Comparison of ENCODE assay signal across 15 cellular contexts in genomic region chr1:169572184-169572583, GRCh38. TPM values are rescaled to one million over a fixed set of nuclear protein-coding genes. Genes with fewer than 3 reads are reported as not detected.
DNase-seq lines count a peak whose midpoint lies in the region; ATAC-seq and TF ChIP-seq lines count a peak whose summit lies in the region.
"Had no signal": no experiment of that assay in that cellular context is flagged by ENCODE, and none has a peak within 500 bp of the region (broad histone marks: within the 10 kb centered on the region; RNA-seq: fewer than 3 reads in every experiment).

No MANE protein-coding gene starts in this region.

- TF ChIP-seq CTCF in LNCaP clone FGC (IDR thresholded peaks at IDR 0.05; ENCODE audit: control insufficient read depth, extremely low read depth, insufficient read depth) (no peak), epithelial cell of esophagus (IDR thresholded peaks at IDR 0.05; ENCODE audit: insufficient read depth, low read depth, low read length, missing control alignments) (no peak), mesothelial cell of epicardium (IDR thresholded peaks at IDR 0.05; ENCODE audit: unreplicated experiment) (no peak)

- H3K4me3 Mint-ChIP-seq in mesothelial cell of epicardium = no peak overlapping the region
- H3K4me3 Mint-ChIP-seq: activated naive CD8-positive, alpha-beta T cell; naive B cell had no signal

- H3K4me1 Mint-ChIP-seq in mesothelial cell of epicardium = peaks cover 29% of the 10 kb centered on the region
- H3K4me1 Mint-ChIP-seq: naive B cell had no signal

- H3K4me3 ChIP-seq in LNCaP clone FGC (ENCODE audit: low read depth, low read length) = no peak overlapping the region
- no peak overlapping the region for H3K4me3 ChIP-seq in epithelial cell of esophagus (ENCODE audit: low read length)
- H3K4me3 ChIP-seq: suprapubic skin had no signal

- H3K9me3 Mint-ChIP-seq in mesothelial cell of epicardium = peaks cover 8% of the 10 kb centered on the region
- H3K9me3 Mint-ChIP-seq: naive B cell had no signal

- peak overlapping the region; percentile 77 for H3K27ac Mint-ChIP-seq in mesothelial cell of epicardium
- H3K27ac Mint-ChIP-seq: naive B cell had no signal

- H3K27me3 Mint-ChIP-seq in mesothelial cell of epicardium (ENCODE audit: low read depth) = no peaks in the 10 kb centered on the region
- H3K27me3 Mint-ChIP-seq: activated naive CD8-positive, alpha-beta T cell had no signal

- no peaks in the 10 kb centered on the region for H3K36me3 Mint-ChIP-seq in mesothelial cell of epicardium

- peak; percentile 90 for DNase-seq in DMS53 (lab: John Stamatoyannopoulos, UW)
- DNase-seq in LNCaP clone FGC (ENCODE audit: low read depth) = peak; percentile 91
- peak; percentile 15 for DNase-seq in epithelial cell of esophagus (ENCODE audit: low read depth)
- DNase-seq in mesothelial cell of epicardium (ENCODE audit: low spot score in 2 of 2, unreplicated experiment in 2 of 2) = no peak
- no peak for DNase-seq in RKO (ENCODE audit: low spot score)
- no peak for DNase-seq in NCI-H82 (lab: John Stamatoyannopoulos, UW)
- DNase-seq: activated CD8-positive, alpha-beta memory T cell treated with anti-CD3 and anti-CD28 coated beads, Interleukin-2, amount 50 U/mL, for 48 hours; naive B cell; NCI-H1694; NCI-H526 had no signal

- no peak for ATAC-seq in GM21723 (IDR thresholded peaks at IDR 0.05; ENCODE audit: unreplicated experiment)
- no peak for ATAC-seq in GM21390 (IDR thresholded peaks at IDR 0.05; ENCODE audit: unreplicated experiment)

RNA-seq across cellular contexts. Expression of gene F5, which starts 14.1 kb away (rescaled TPM):
- total RNA-seq in mesothelial cell of epicardium = 32.2 to 43.5 TPM (median 38.6 TPM) in 3 replicates

RNA-seq across cellular contexts. Expression of gene SELP, which starts 57.7 kb away (rescaled TPM):
- 0.49 to 0.65 TPM (median 0.61 TPM) in 3 replicates for total RNA-seq in mesothelial cell of epicardium
- total RNA-seq: G401 had no signal

Comparison
In these comparisons a context has a peak if more than half of its experiments do, and no peak if none do; other contexts are left out.
1. DNase-seq: peak in DMS53 (single experiment), LNCaP clone FGC (single experiment) and epithelial cell of esophagus (single experiment); none in mesothelial cell of epicardium (0 of 2), RKO (single experiment) and NCI-H82 (single experiment).